Comparison of ENCODE assay signal across 18 cellular contexts in genomic region chr1:144538736-144539135, GRCh38. TPM values are rescaled to one million over a fixed set of nuclear protein-coding genes. Genes with fewer than 3 reads are reported as not detected.
"Had no signal": no experiment of that assay in that cellular context is flagged by ENCODE, and none has a peak within 500 bp of the region (broad histone marks: within the 10 kb centered on the region; RNA-seq: fewer than 3 reads in every experiment).

No MANE protein-coding gene starts in this region.

RNA-seq across cellular contexts. Expression of gene PPIAL4F, which starts 54.0 kb away (rescaled TPM):
- total RNA-seq: natural killer cell, occipital lobe, osteoblast, ovary, prostate gland, pulmonary artery endothelial cell, right atrium auricular region, sciatic nerve, smooth muscle cell, suprapubic skin, testis, transverse colon, ureter, vagina had no signal
- polyA plus RNA-seq: naive thymus-derived CD4-positive, alpha-beta T cell; neural cell; ovary; smooth muscle cell; spleen; thymus had no signal
